18 cellular contexts compared by ENCODE assay signal in genomic region chrX:97481228-97481627, GRCh38.
"Had no signal": no experiment of that assay in that cellular context is flagged by ENCODE, and none has a peak within 500 bp of the region (broad histone marks: within the 10 kb centered on the region; RNA-seq: fewer than 3 reads in every experiment).

No MANE protein-coding gene starts in this region.

- DNase-seq: colonic mucosa; dermis blood vessel endothelial cell; esophagus squamous epithelium; foreskin keratinocyte; left colon; left ventricle myocardium superior; mesenchymal stem cell; naive thymus-derived CD4-positive, alpha-beta T cell; nephron progenitor cell; psoas muscle; retina; right lobe of liver; stimulated activated CD4-positive, alpha-beta T cell treated with anti-CD3 and anti-CD28 coated beads, Interleukin-4, amount 100 ng/mL, for 1 hour; stimulated activated CD8-positive, alpha-beta memory T cell treated with anti-CD3 and anti-CD28 coated beads, Interleukin-4, amount 100 ng/mL, for 48 hours; stimulated activated naive CD8-positive, alpha-beta T cell treated with anti-CD3 and anti-CD28 coated beads, Interleukin-15, Interleukin-2, amounts not matched to agents 100 U/mL and 50 U/mL, for 24 hours; tibial artery had no signal

- H3K4me3 Mint-ChIP-seq: naive thymus-derived CD4-positive, alpha-beta T cell; nephron progenitor cell; stimulated activated effector memory CD8-positive, alpha-beta T cell treated with anti-CD3 and anti-CD28 coated beads, Interleukin-12 subunit alpha, Interleukin-12 subunit beta, amount 100 ng/mL, for 72 hours had no signal

- H3K4me3 ChIP-seq: colonic mucosa, esophagus squamous epithelium, lung, psoas muscle, right lobe of liver, tibial artery had no signal

- H3K27ac Mint-ChIP-seq: naive thymus-derived CD4-positive, alpha-beta T cell; nephron progenitor cell; stimulated activated effector memory CD8-positive, alpha-beta T cell treated with anti-CD3 and anti-CD28 coated beads, Interleukin-12 subunit alpha, Interleukin-12 subunit beta, amount 100 ng/mL, for 72 hours had no signal

- H3K4me1 ChIP-seq: colonic mucosa, esophagus squamous epithelium, foreskin keratinocyte, psoas muscle, right lobe of liver, tibial artery had no signal

- H3K36me3 Mint-ChIP-seq: naive thymus-derived CD4-positive, alpha-beta T cell; stimulated activated effector memory CD8-positive, alpha-beta T cell treated with anti-CD3 and anti-CD28 coated beads, Interleukin-12 subunit alpha, Interleukin-12 subunit beta, amount 100 ng/mL, for 72 hours had no signal

- ATAC-seq: foreskin keratinocyte; left colon; left ventricle myocardium superior; naive thymus-derived CD4-positive, alpha-beta T cell; psoas muscle; right lobe of liver; stimulated activated effector memory CD8-positive, alpha-beta T cell treated with anti-CD3 and anti-CD28 coated beads, Interleukin-12 subunit alpha, Interleukin-12 subunit beta, amount 100 ng/mL, for 72 hours; stimulated activated naive CD8-positive, alpha-beta T cell treated with anti-CD3 and anti-CD28 coated beads, Interleukin-15, Interleukin-2, amounts not matched to agents 100 U/mL and 50 U/mL, for 24 hours had no signal

- H3K9me3 Mint-ChIP-seq: naive thymus-derived CD4-positive, alpha-beta T cell; nephron progenitor cell; stimulated activated effector memory CD8-positive, alpha-beta T cell treated with anti-CD3 and anti-CD28 coated beads, Interleukin-12 subunit alpha, Interleukin-12 subunit beta, amount 100 ng/mL, for 72 hours had no signal

- H3K27me3 ChIP-seq: colonic mucosa, esophagus squamous epithelium, foreskin keratinocyte, right lobe of liver, tibial artery had no signal

- H3K36me3 ChIP-seq: colonic mucosa, esophagus squamous epithelium, right lobe of liver, tibial artery had no signal

- H3K27me3 Mint-ChIP-seq: naive thymus-derived CD4-positive, alpha-beta T cell had no signal

- H3K27ac ChIP-seq: colonic mucosa, esophagus squamous epithelium, foreskin keratinocyte, psoas muscle, right lobe of liver, tibial artery had no signal

- H3K4me1 Mint-ChIP-seq: naive thymus-derived CD4-positive, alpha-beta T cell; stimulated activated effector memory CD8-positive, alpha-beta T cell treated with anti-CD3 and anti-CD28 coated beads, Interleukin-12 subunit alpha, Interleukin-12 subunit beta, amount 100 ng/mL, for 72 hours had no signal
